Comparison of ENCODE assay signal across 32 cellular contexts in genomic region chr17:51795401-51795800, GRCh38.
"Had no signal": no experiment of that assay in that cellular context is flagged by ENCODE, and none has a peak within 500 bp of the region (broad histone marks: within the 10 kb centered on the region; RNA-seq: fewer than 3 reads in every experiment).

No MANE protein-coding gene starts in this region.

- H3K4me1 Mint-ChIP-seq: activated CD4-positive, alpha-beta T cell treated with anti-CD3 and anti-CD28 coated beads for 36 hours; activated CD4-positive, alpha-beta T cell treated with anti-CD3 and anti-CD28 coated beads, Interleukin-2, amount 10 ng/mL, durations not matched to agents 24 days and 14 days; activated CD8-positive, alpha-beta memory T cell treated with anti-CD3 and anti-CD28 coated beads, Interleukin-2, amount 10 ng/mL, durations not matched to agents 7 days and 5 days; activated T-helper 17 cell treated with anti-CD3 and anti-CD28 coated beads, Interleukin-2, amount 50 U/mL, for 72 hours; T-helper 17 cell had no signal

- H3K27me3 ChIP-seq: body of pancreas, esophagus muscularis mucosa, foreskin keratinocyte, gastrocnemius medialis had no signal

- H3K9me3 Mint-ChIP-seq: activated CD4-positive, alpha-beta memory T cell treated with anti-CD3 and anti-CD28 coated beads for 36 hours; activated CD4-positive, alpha-beta T cell treated with anti-CD3 and anti-CD28 coated beads, Interleukin-2, amount 10 ng/mL, durations not matched to agents 24 days and 14 days; activated T-cell treated with anti-CD3 and anti-CD28 coated beads, Interleukin-2, amount 50 U/mL, for 24 hours; activated T-helper 17 cell treated with anti-CD3 and anti-CD28 coated beads, Interleukin-2, amount 50 U/mL, for 72 hours; effector memory CD8-positive, alpha-beta T cell; T-helper 2 cell treated with Interferon-gamma antibody and Interleukin-4, amounts not matched to agents 5 μg/mL and 100 μg/mL, for 36 hours had no signal

- H3K36me3 ChIP-seq: esophagus muscularis mucosa, gastrocnemius medialis, WERI-Rb-1 had no signal

- H3K4me3 ChIP-seq: body of pancreas, esophagus muscularis mucosa, gastrocnemius medialis had no signal

- H3K27me3 Mint-ChIP-seq: activated CD8-positive, alpha-beta memory T cell treated with anti-CD3 and anti-CD28 coated beads, Interleukin-2, amount 10 ng/mL, durations not matched to agents 7 days and 5 days; effector memory CD8-positive, alpha-beta T cell had no signal

- H3K4me3 Mint-ChIP-seq: activated CD4-positive, alpha-beta memory T cell treated with anti-CD3 and anti-CD28 coated beads for 36 hours; activated CD4-positive, alpha-beta T cell treated with anti-CD3 and anti-CD28 coated beads for 36 hours; activated CD4-positive, alpha-beta T cell treated with anti-CD3 and anti-CD28 coated beads, Interleukin-2, amount 10 ng/mL, durations not matched to agents 24 days and 14 days; activated CD8-positive, alpha-beta memory T cell treated with anti-CD3 and anti-CD28 coated beads, Interleukin-2, amount 10 ng/mL, durations not matched to agents 7 days and 5 days; activated CD8-positive, alpha-beta T cell treated with anti-CD3 and anti-CD28 coated beads, Interleukin-2, amount 10 ng/mL, durations not matched to agents 7 days and 5 days; activated naive CD8-positive, alpha-beta T cell; activated T-cell treated with anti-CD3 and anti-CD28 coated beads, Interleukin-2, amount 50 U/mL, for 24 hours; activated T-helper 17 cell treated with anti-CD3 and anti-CD28 coated beads, Interleukin-2, amount 50 U/mL, for 72 hours; effector memory CD8-positive, alpha-beta T cell; T-helper 17 cell; T-helper 2 cell treated with Interferon-gamma antibody and Interleukin-4, amounts not matched to agents 5 μg/mL and 100 μg/mL, for 36 hours had no signal

- H3K4me1 ChIP-seq: body of pancreas, foreskin keratinocyte, gastrocnemius medialis had no signal

- H3K27ac Mint-ChIP-seq: activated CD4-positive, alpha-beta memory T cell treated with anti-CD3 and anti-CD28 coated beads for 36 hours; activated CD4-positive, alpha-beta T cell treated with anti-CD3 and anti-CD28 coated beads for 36 hours; activated CD4-positive, alpha-beta T cell treated with anti-CD3 and anti-CD28 coated beads, Interleukin-2, amount 10 ng/mL, durations not matched to agents 24 days and 14 days; activated CD8-positive, alpha-beta memory T cell treated with anti-CD3 and anti-CD28 coated beads, Interleukin-2, amount 10 ng/mL, durations not matched to agents 7 days and 5 days; activated CD8-positive, alpha-beta T cell treated with anti-CD3 and anti-CD28 coated beads, Interleukin-2, amount 10 ng/mL, durations not matched to agents 7 days and 5 days; activated naive CD8-positive, alpha-beta T cell; activated T-cell treated with anti-CD3 and anti-CD28 coated beads, Interleukin-2, amount 50 U/mL, for 24 hours; activated T-helper 17 cell treated with anti-CD3 and anti-CD28 coated beads, Interleukin-2, amount 50 U/mL, for 72 hours; effector memory CD8-positive, alpha-beta T cell; T-helper 17 cell; T-helper 2 cell treated with Interferon-gamma antibody and Interleukin-4, amounts not matched to agents 5 μg/mL and 100 μg/mL, for 36 hours had no signal

- H3K36me3 Mint-ChIP-seq: activated CD4-positive, alpha-beta memory T cell treated with anti-CD3 and anti-CD28 coated beads for 36 hours; activated CD8-positive, alpha-beta memory T cell treated with anti-CD3 and anti-CD28 coated beads, Interleukin-2, amount 10 ng/mL, durations not matched to agents 7 days and 5 days; activated naive CD8-positive, alpha-beta T cell had no signal

- H3K9me3 ChIP-seq: body of pancreas, esophagus muscularis mucosa, gastrocnemius medialis had no signal

- DNase-seq: activated CD4-positive, alpha-beta memory T cell treated with anti-CD3 and anti-CD28 coated beads for 36 hours; activated CD4-positive, alpha-beta T cell treated with anti-CD3 and anti-CD28 coated beads for 36 hours; activated CD4-positive, alpha-beta T cell treated with anti-CD3 and anti-CD28 coated beads, Interleukin-2, amount 10 ng/mL, durations not matched to agents 24 days and 14 days; activated CD4-positive, CD25-positive, alpha-beta regulatory T cell; activated CD4-positive, CD25-positive, alpha-beta regulatory T cell treated with anti-CD3 and anti-CD28 coated beads, Interleukin-2, amount 50 U/mL, for 72 hours; activated CD8-positive, alpha-beta memory T cell treated with anti-CD3 and anti-CD28 coated beads, Interleukin-2, amount 10 ng/mL, durations not matched to agents 7 days and 5 days; activated CD8-positive, alpha-beta memory T cell treated with anti-CD3 and anti-CD28 coated beads, Interleukin-2, amount 50 U/mL, for 4 hours; activated CD8-positive, alpha-beta T cell treated with anti-CD3 and anti-CD28 coated beads, Interleukin-2, amount 10 ng/mL, durations not matched to agents 7 days and 5 days; activated effector memory CD4-positive, alpha-beta T cell treated with Interleukin-2 at 50 U/mL for 16 hours; activated gamma-delta T cell treated with Interleukin-2 at 50 U/mL for 16 hours; activated naive CD4-positive, alpha-beta T cell treated with anti-CD3 and anti-CD28 coated beads, Interleukin-2, amount 50 U/mL, for 16 hours; activated naive CD4-positive, alpha-beta T cell treated with Interleukin-2 at 50 U/mL for 16 hours; activated T-cell treated with anti-CD3 and anti-CD28 coated beads, Interleukin-2, amount 50 U/mL, for 24 hours; amniotic stem cell; anterior cingulate cortex; body of pancreas; caudate nucleus; cortex of kidney; dermis blood vessel endothelial cell; effector CD4-positive, alpha-beta T cell; effector memory CD8-positive, alpha-beta T cell; erythroblast; foreskin keratinocyte; gastrocnemius medialis; T-helper 1 cell; T-helper 17 cell; T1000; WERI-Rb-1 had no signal

- ATAC-seq: activated CD4-positive, alpha-beta T cell treated with anti-CD3 and anti-CD28 coated beads for 36 hours; activated CD8-positive, alpha-beta memory T cell treated with anti-CD3 and anti-CD28 coated beads, Interleukin-2, amount 10 ng/mL, durations not matched to agents 7 days and 5 days; activated CD8-positive, alpha-beta T cell treated with anti-CD3 and anti-CD28 coated beads, Interleukin-2, amount 10 ng/mL, durations not matched to agents 7 days and 5 days; activated T-helper 17 cell treated with anti-CD3 and anti-CD28 coated beads, Interleukin-2, amount 50 U/mL, for 72 hours; body of pancreas; effector memory CD8-positive, alpha-beta T cell; foreskin keratinocyte; gastrocnemius medialis; T-helper 17 cell had no signal

- H3K27ac ChIP-seq: body of pancreas, esophagus muscularis mucosa, foreskin keratinocyte, gastrocnemius medialis, WERI-Rb-1 had no signal
